In genomic region chr1:71046891-71047634, GRCh38 we compare ENCODE assay signal across 1 cellular context.
TF ChIP-seq lines count a peak whose summit lies in the region.

No MANE protein-coding gene starts in this region.

TF ChIP-seq in IMR-90, 13 proteins besides CTCF, POLR2A, EP300 and RAD21:
- TF ChIP-seq MAFK (IDR thresholded peaks at IDR 0.05; ENCODE audit: low read depth, low read length) (no peak), FOS (IDR thresholded peaks at IDR 0.05; ENCODE audit: low read depth, low read length) (no peak), NFE2L2 (IDR thresholded peaks at IDR 0.05; ENCODE audit: low read depth, low read length) (no peak), CEBPB (IDR thresholded peaks at IDR 0.05; ENCODE audit: low read depth, low read length) (no peak), MXI1 (IDR thresholded peaks at IDR 0.05; ENCODE audit: borderline replicate concordance, low read depth, low read length) (no peak), USF2 (IDR thresholded peaks at IDR 0.05; ENCODE audit: low read depth, low read length) (no peak), CHD1 (IDR thresholded peaks at IDR 0.05; ENCODE audit: low read depth, low read length) (no peak), MAZ (IDR thresholded peaks at IDR 0.05; ENCODE audit: borderline replicate concordance, low read depth, low read length) (no peak), SMC3 (IDR thresholded peaks at IDR 0.05; ENCODE audit: low read depth, low read length) (no peak), RFX5 (IDR thresholded peaks at IDR 0.05; ENCODE audit: low read depth, low read length) (no peak), RCOR1 (IDR thresholded peaks at IDR 0.05; ENCODE audit: insufficient replicate concordance, low read length) (no peak), BHLHE40 (IDR thresholded peaks at IDR 0.05; ENCODE audit: low read depth, low read length) (no peak)
- TF ChIP-seq, protein P1, sequence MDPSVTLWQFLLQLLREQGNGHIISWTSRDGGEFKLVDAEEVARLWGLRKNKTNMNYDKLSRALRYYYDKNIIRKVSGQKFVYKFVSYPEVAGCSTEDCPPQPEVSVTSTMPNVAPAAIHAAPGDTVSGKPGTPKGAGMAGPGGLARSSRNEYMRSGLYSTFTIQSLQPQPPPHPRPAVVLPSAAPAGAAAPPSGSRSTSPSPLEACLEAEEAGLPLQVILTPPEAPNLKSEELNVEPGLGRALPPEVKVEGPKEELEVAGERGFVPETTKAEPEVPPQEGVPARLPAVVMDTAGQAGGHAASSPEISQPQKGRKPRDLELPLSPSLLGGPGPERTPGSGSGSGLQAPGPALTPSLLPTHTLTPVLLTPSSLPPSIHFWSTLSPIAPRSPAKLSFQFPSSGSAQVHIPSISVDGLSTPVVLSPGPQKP (IDR thresholded peaks at IDR 0.05; ENCODE audit: borderline replicate concordance, low read depth, low read length) = no peak
TF ChIP-seq in IMR-90: peak in this region for 0.
